Comparison of ENCODE assay signal across 9 cellular contexts in the genomic region with DNA sequence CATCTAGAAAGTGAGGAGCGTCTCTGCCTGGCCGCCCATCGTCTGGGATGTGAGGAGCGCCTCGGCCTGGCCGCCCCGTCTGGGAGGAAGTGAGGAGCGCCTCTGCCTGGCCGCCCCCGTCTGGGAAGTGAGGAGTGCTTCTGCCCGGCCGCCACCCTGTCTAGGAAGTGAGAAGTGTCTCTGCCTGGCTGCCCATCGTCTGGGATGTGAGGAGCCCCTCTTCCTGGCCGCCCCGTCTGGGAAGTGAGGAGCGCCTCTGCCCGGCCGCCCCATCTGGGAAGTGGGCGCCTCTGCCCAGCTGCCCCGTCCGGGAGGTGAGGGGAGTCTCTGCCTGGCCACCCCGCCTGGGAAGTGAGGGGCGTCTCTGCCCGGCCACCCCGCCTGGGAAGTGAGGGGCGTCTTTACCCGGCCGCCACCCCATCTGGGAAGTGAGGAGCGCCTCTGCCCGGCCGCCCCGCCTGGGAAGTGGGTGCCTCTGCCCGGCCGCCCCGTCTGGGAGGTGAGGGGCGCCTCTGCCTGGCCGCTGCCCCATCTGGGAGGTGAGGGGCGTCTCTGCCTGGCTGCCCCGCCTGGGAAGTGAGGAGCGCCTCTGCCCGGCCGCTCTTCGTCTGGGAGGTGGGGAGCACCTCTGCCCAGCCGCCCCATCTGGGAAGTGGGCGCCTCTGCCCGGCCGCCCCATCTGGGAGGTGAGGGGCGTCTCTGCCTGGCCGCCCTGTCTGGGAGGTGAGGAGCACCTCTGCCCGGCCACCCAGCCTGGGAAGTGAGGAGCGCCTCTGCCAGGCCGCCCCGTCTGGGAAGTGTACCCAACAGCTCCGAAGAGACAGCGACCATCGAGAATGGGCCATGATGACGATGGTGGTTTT. TPM values are rescaled to one million over a fixed set of nuclear protein-coding genes. Genes with fewer than 3 reads are reported as not detected.
DNase-seq lines count a peak whose midpoint lies in the region; ATAC-seq and TF ChIP-seq lines count a peak whose summit lies in the region.
"Not testable (repeated sequence)": the region's sequence is repeated elsewhere in the genome, so short reads cannot be mapped to it uniquely, and the experiment has no call there.
"Had no signal": no experiment of that assay in that cellular context is flagged by ENCODE, and none has a peak within 500 bp of the region (broad histone marks: within the 10 kb centered on the region; RNA-seq: fewer than 3 reads in every experiment).

No MANE protein-coding gene starts in this region.

- peak; percentile 37 for DNase-seq in RWPE2 (ENCODE audit: low spot score)
- DNase-seq in activated gamma-delta T cell treated with Interleukin-2 at 50 U/mL for 16 hours: peak; percentile 1
- peak; percentile 1 for DNase-seq in effector CD4-positive, alpha-beta T cell
- DNase-seq in left ventricle myocardium superior: peak; percentile 11
- DNase-seq in lower lobe of right lung: peak; percentile 35
- DNase-seq in posterior cingulate gyrus: peak in 7 of 10 donors; percentile 4 to 77 (median 16)
- DNase-seq in suprapubic skin (ENCODE audit: low spot score in 2 of 2): peak; percentile 44 to 74

- ATAC-seq in RWPE2 (ENCODE audit: low read depth); left ventricle myocardium superior; lower lobe of right lung: not testable (repeated sequence)

- TF ChIP-seq CTCF in RWPE2 (IDR thresholded peaks at IDR 0.05; ENCODE audit: poor library complexity, severe bottlenecking); lower lobe of right lung (IDR thresholded peaks at IDR 0.05); suprapubic skin (IDR thresholded peaks at IDR 0.05): not testable (repeated sequence)

- not testable (repeated sequence) for H3K4me3 ChIP-seq in RWPE2 (ENCODE audit: severe bottlenecking); lower lobe of right lung; suprapubic skin

- TF ChIP-seq POLR2A in suprapubic skin (IDR thresholded peaks at IDR 0.05): not testable (repeated sequence)

- not testable (repeated sequence) for TF ChIP-seq EP300 in suprapubic skin (IDR thresholded peaks at IDR 0.05)

- not testable (repeated sequence) for H3K27me3 ChIP-seq in RWPE2 (ENCODE audit: insufficient read depth, poor library complexity, severe bottlenecking); lower lobe of right lung (ENCODE audit: low read depth); suprapubic skin

- not testable (repeated sequence) for H3K27ac ChIP-seq in RWPE2 (ENCODE audit: poor library complexity, severe bottlenecking); lower lobe of right lung; suprapubic skin

- H3K9me3 ChIP-seq in RWPE2 (ENCODE audit: severe bottlenecking); lower lobe of right lung; suprapubic skin: not testable (repeated sequence)

- intact Hi-C loops in left ventricle myocardium superior (cut with micrococcal nuclease); lower lobe of right lung (cut with DNase I); posterior cingulate gyrus (cut with DNase I): not testable (repeated sequence)

- H3K4me1 ChIP-seq in RWPE2 (ENCODE audit: insufficient read depth, poor library complexity, severe bottlenecking); lower lobe of right lung; suprapubic skin: not testable (repeated sequence)

- 81% methylated on average over 17 of the region's 57 CpGs for WGBS in suprapubic skin

- not testable (repeated sequence) for H3K36me3 ChIP-seq in RWPE2 (ENCODE audit: low read depth); lower lobe of right lung; suprapubic skin

RNA-seq across cellular contexts. Expression of a gene that starts 23.6 kb away (rescaled TPM):
- total RNA-seq in left ventricle myocardium superior (2.7 TPM), lower lobe of right lung (2.7 TPM), suprapubic skin (1 to 10 TPM in 1 of 4 donors, under 1 TPM in 3; 0.59 to 2.6 (median 0.79) TPM)
- total RNA-seq: Daoy, H4 had no signal

Comparison
In these comparisons a context has a peak if more than half of its experiments do, and no peak if none do; other contexts are left out.
1. DNase-seq: peak in every context shown above with its lines; median percentile 59 in suprapubic skin; 37 in RWPE2; 35 in lower lobe of right lung; 16 in posterior cingulate gyrus; 11 in left ventricle myocardium superior; 1 in activated gamma-delta T cell treated with Interleukin-2 at 50 U/mL for 16 hours; 1 in effector CD4-positive, alpha-beta T cell.